Comparison of ENCODE assay signal across 2 cellular contexts in genomic region chr6:105204331-105204730, GRCh38.
TF ChIP-seq lines count a peak whose summit lies in the region.

No MANE protein-coding gene starts in this region.

TF ChIP-seq in IMR-90, 13 proteins besides CTCF, POLR2A, EP300 and RAD21 (continued from another document):
- TF ChIP-seq SMC3 (IDR thresholded peaks at IDR 0.05; ENCODE audit: low read depth, low read length) (no peak), RFX5 (IDR thresholded peaks at IDR 0.05; ENCODE audit: low read depth, low read length) (no peak)

TF ChIP-seq in SK-N-SH treated with all-trans-retinoic acid at 6 μM for 48 hours, 23 proteins besides CTCF, POLR2A, EP300 and RAD21 (continued from another document):
- 0 out of 2 replicates have a peak, but pooled peaks have one; percentile 29 for TF ChIP-seq POU6F1 (CRISPR knock-in tag; IDR thresholded peaks at IDR 0.05; ENCODE audit: borderline replicate concordance, low read depth)
- TF ChIP-seq ESRRG (CRISPR knock-in tag; IDR thresholded peaks at IDR 0.05), result no peak
- TF ChIP-seq ISL1 (CRISPR knock-in tag; IDR thresholded peaks at IDR 0.05), result peak; percentile 92
- TF ChIP-seq PATZ1 (CRISPR knock-in tag; IDR thresholded peaks at IDR 0.05; ENCODE audit: borderline replicate concordance), result 0 out of 2 replicates have a peak, but pooled peaks have one; percentile 41
